Comparison of ENCODE assay signal across 35 cellular contexts in the genomic region with DNA sequence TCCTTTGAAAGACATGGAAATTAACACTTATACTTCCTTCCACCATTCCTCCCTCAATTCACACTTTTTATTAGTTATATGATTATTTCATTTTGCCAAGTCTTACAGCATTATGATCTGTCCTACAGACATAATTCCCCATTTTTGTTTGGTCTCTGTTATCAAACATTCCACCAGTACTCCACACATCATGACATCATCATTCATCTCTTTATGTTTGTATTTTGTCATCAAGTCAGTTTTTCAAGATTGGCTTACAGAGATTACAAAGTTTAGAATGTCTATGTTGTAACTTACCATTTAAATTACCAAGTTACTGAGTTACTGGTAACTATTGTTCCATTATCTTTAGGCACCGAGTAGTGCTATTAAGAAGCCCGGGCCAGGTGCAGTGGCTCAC.
"Had no signal": no experiment of that assay in that cellular context is flagged by ENCODE, and none has a peak within 500 bp of the region (broad histone marks: within the 10 kb centered on the region; RNA-seq: fewer than 3 reads in every experiment).

No MANE protein-coding gene starts in this region.

- H3K36me3 ChIP-seq: MG63 had no signal

- DNase-seq: Karpas-422, Kasumi-1, MG63, MM.1S, MV-4-11, NCI-H1048, NCI-H1092, NCI-H1092 treated with DMSO at 0.1 percent for 48 hours, NCI-H1105, NCI-H1105 treated with DMSO at 0.1 percent for 48 hours, NCI-H1417, NCI-H1417 treated with DMSO at 0.1 percent for 48 hours, NCI-H1436, NCI-H1436 treated with DMSO at 0.1 percent for 48 hours, NCI-H146, NCI-H1694, NCI-H1694 treated with DMSO at 0.1 percent for 48 hours, NCI-H187, NCI-H187 treated with DMSO at 0.1 percent for 48 hours, NCI-H1930, NCI-H2029, NCI-H2029 treated with DMSO at 0.1 percent for 48 hours, NCI-H2081, NCI-H2081 treated with DMSO at 0.1 percent for 48 hours, NCI-H2107, NCI-H2171, NCI-H2171 treated with DMSO at 0.1 percent for 48 hours, NCI-H2227 treated with DMSO at 0.1 percent for 48 hours, NCI-H226, NCI-H345, NCI-H446, NCI-H446 treated with DMSO at 0.1 percent for 48 hours, NCI-H510A, NCI-H510A treated with DMSO at 0.1 percent for 48 hours, NCI-H524 had no signal

- H3K9me3 ChIP-seq: MG63 had no signal

- H3K4me3 ChIP-seq: MG63 had no signal

- H3K27me3 ChIP-seq: MG63 had no signal
